8 cellular contexts compared by ENCODE assay signal in genomic region chr10:100373298-100374136, GRCh38. TPM values are rescaled to one million over a fixed set of nuclear protein-coding genes. Genes with fewer than 3 reads are reported as not detected.
A peak's percentile ranks its signal among the peaks of the same experiment; 100 is the strongest.
DNase-seq lines count a peak whose midpoint lies in the region; ATAC-seq and TF ChIP-seq lines count a peak whose summit lies in the region.

No MANE protein-coding gene starts in this region.

- peaks cover 33 to 36% of the 10 kb centered on the region in 2 donors for H3K4me1 ChIP-seq in mucosa of rectum (ENCODE audit: control insufficient read depth in 2 of 2, insufficient read depth in 2 of 2, low read length in 2 of 2)

- peak; percentile 94 for ATAC-seq in GM21619 (IDR thresholded peaks at IDR 0.05; ENCODE audit: unreplicated experiment)
- peak; percentile 92 for ATAC-seq in esophagus mucosa

- H3K27ac ChIP-seq in mucosa of rectum (ENCODE audit: low read depth in 2 of 2, low read length in 2 of 2) = peak overlapping the region; percentile 96 to 97

- peak; percentile 99 for DNase-seq in DMS53 (lab: John Stamatoyannopoulos, UW)
- DNase-seq in OCI-M1 (lab: John Stamatoyannopoulos, UW) = peak; percentile 99
- DNase-seq in activated T-cell treated with anti-CD3 and anti-CD28 coated beads, Interleukin-2, amount 50 U/mL, for 1 hour = peak; percentile 79
- peak; percentile 73 to 82 for DNase-seq in stimulated activated CD8-positive, alpha-beta memory T cell treated with anti-CD3 and anti-CD28 coated beads, Interleukin-4, amount 100 ng/mL, for 4 hours (ENCODE audit: low read depth in 2 of 2, low spot score in 1 of 2)

- no peaks in the 10 kb centered on the region for H3K9me3 ChIP-seq in mucosa of rectum (ENCODE audit: control insufficient read depth in 2 of 2, low read length in 2 of 2)

- peak; percentile 66 for TF ChIP-seq EP300 in Ishikawa (IDR thresholded peaks at IDR 0.05; ENCODE audit: borderline replicate concordance)

- no peaks in the 10 kb centered on the region for H3K36me3 ChIP-seq in mucosa of rectum (ENCODE audit: control insufficient read depth in 2 of 2, insufficient read depth in 2 of 2, low read length in 2 of 2)

- peak overlapping the region; percentile 66 to 86 for H3K4me3 ChIP-seq in mucosa of rectum (ENCODE audit: low read length in 2 of 2)

- no peaks in the 10 kb centered on the region for H3K27me3 ChIP-seq in mucosa of rectum (ENCODE audit: control insufficient read depth in 2 of 2, insufficient read depth in 2 of 2, low read length in 2 of 2)

- no peak; the same call in 1 of the 2 replicates for TF ChIP-seq RAD21 in Ishikawa (IDR thresholded peaks at IDR 0.05; ENCODE audit: low read depth)

- peak overlapping the region; percentile 90 to 94 for H3K9ac ChIP-seq in mucosa of rectum (ENCODE audit: low read depth in 1 of 2, low read length in 2 of 2)

TF ChIP-seq in Ishikawa, 13 proteins besides CTCF, POLR2A, EP300 and RAD21:
- TF ChIP-seq TCF12 (IDR thresholded peaks at IDR 0.05; ENCODE audit: low read depth) (peak; percentile 83; the same call in 1 of the 2 replicates), NFIC (IDR thresholded peaks at IDR 0.05) (no peak; the same call in 1 of the 2 replicates), TEAD4 (IDR thresholded peaks at IDR 0.05) (peak; percentile 75), ZBTB7A (IDR thresholded peaks at IDR 0.05; ENCODE audit: low read depth) (peak; percentile 31; the same call in 1 of the 2 replicates), REST (IDR thresholded peaks at IDR 0.05; ENCODE audit: low read depth) (peak; percentile 43; the same call in 1 of the 2 replicates), EGR1 (IDR thresholded peaks at IDR 0.05) (peak; percentile 97), FOXM1 (IDR thresholded peaks at IDR 0.05; ENCODE audit: borderline replicate concordance, low read depth) (0 out of 2 replicates have a peak, but pooled peaks have one; percentile 50), YY1 (IDR thresholded peaks at IDR 0.05; ENCODE audit: low read depth) (no peak), USF1 (IDR thresholded peaks at IDR 0.05) (peak; percentile 91), MAX (IDR thresholded peaks at IDR 0.05) (peak; percentile 80), CREB1 (IDR thresholded peaks at IDR 0.05; ENCODE audit: low read depth) (peak; percentile 22; the same call in 1 of the 2 replicates), CEBPB (IDR thresholded peaks at IDR 0.05) (peak; percentile 81; the same call in 1 of the 2 replicates), TAF1 (IDR thresholded peaks at IDR 0.05; ENCODE audit: low read depth) (peak; percentile 70)

RNA-seq across cellular contexts. Expression of gene SCD, which starts 26.5 kb away (rescaled TPM):
- total RNA-seq in esophagus mucosa = 297 TPM

RNA-seq across cellular contexts. Expression of gene PKD2L1, which starts 43.5 kb away (rescaled TPM):
- not detected for total RNA-seq in esophagus mucosa

Comparison
In these comparisons a context has a peak if more than half of its experiments do, and no peak if none do; other contexts are left out.
1. Peak in every context shown above with its lines: DNase-seq, ATAC-seq, H3K4me3 ChIP-seq and H3K27ac ChIP-seq.